Comparison of ENCODE assay signal across 1 cellular context in genomic region chr19:49896863-49897621, GRCh38.
TF ChIP-seq lines count a peak whose summit lies in the region.

TSS of gene IL4I1 (minus strand) at chr19:49896887. CDS start at chr19:49896160, 727 bp downstream.

TF ChIP-seq in WTC11, 78 proteins besides CTCF, POLR2A, EP300 and RAD21 (continued from another document):
- TF ChIP-seq ATF6 (CRISPR knock-in tag; IDR thresholded peaks at IDR 0.05) (no peak), JUN (CRISPR knock-in tag; IDR thresholded peaks at IDR 0.05) (no peak), OVOL2 (CRISPR knock-in tag; IDR thresholded peaks at IDR 0.05; ENCODE audit: borderline replicate concordance) (no peak), MAX (CRISPR knock-in tag; IDR thresholded peaks at IDR 0.05) (no peak)
TF ChIP-seq in WTC11: peak in this region for 0.
